ENCODE assay signal across 17 cellular contexts in the genomic region with DNA sequence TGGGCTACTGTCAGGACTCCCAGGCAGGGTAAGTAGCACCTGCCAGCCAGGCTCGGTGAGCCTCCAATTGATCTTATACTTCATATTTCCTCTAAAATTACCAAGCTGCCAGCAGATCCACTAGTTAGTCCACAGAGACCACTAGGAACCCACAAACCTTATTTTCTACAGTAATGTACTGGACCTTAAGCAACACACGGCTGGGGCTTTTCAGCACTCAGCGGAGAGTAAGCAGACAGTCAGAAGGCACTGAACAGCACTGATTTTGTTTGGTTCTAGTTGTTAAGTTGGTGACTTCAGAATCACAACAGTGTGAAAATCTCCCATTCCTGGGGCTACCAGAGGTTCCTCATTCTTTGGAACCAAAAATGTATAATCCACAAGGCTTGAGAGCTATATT. TPM values are rescaled to one million over a fixed set of nuclear protein-coding genes. Genes with fewer than 3 reads are reported as not detected.
DNase-seq lines count a peak whose midpoint lies in the region; ATAC-seq and TF ChIP-seq lines count a peak whose summit lies in the region.
"Had no signal": no experiment of that assay in that cellular context is flagged by ENCODE, and none has a peak within 500 bp of the region (broad histone marks: within the 10 kb centered on the region; RNA-seq: fewer than 3 reads in every experiment).

No MANE protein-coding gene starts in this region.

- no peaks in the 10 kb centered on the region for H3K9me3 Mint-ChIP-seq in MCF 10A (ENCODE audit: unreplicated experiment)
- H3K9me3 Mint-ChIP-seq: activated CD4-positive, alpha-beta T cell treated with anti-CD3 and anti-CD28 coated beads, Interleukin-2, amount 10 ng/mL, durations not matched to agents 24 days and 14 days; activated T-cell treated with anti-CD3 and anti-CD28 coated beads, Interleukin-2, amount 50 U/mL, for 4 hours; IgD-negative memory B cell had no signal

- no peaks in the 10 kb centered on the region for H3K27me3 Mint-ChIP-seq in MCF 10A (ENCODE audit: insufficient read depth, unreplicated experiment)

- TF ChIP-seq CTCF in breast epithelium (IDR thresholded peaks at IDR 0.05) (no peak), MCF 10A (IDR thresholded peaks at IDR 0.05; ENCODE audit: unreplicated experiment) (no peak), thoracic aorta (IDR thresholded peaks at IDR 0.05) (no peak)

- no peaks in the 10 kb centered on the region for H3K36me3 Mint-ChIP-seq in MCF 10A (ENCODE audit: insufficient read depth, unreplicated experiment)
- H3K36me3 Mint-ChIP-seq: IgD-negative memory B cell had no signal

- H3K4me3 ChIP-seq in breast epithelium (peak overlapping the region in 2 of 3 donors; percentile 32 to 33), SJSA1 (peak overlapping the region; percentile 22), thoracic aorta (peak overlapping the region; percentile 44)
- H3K4me3 ChIP-seq: right lobe of liver had no signal

- no peaks in the 10 kb centered on the region for H3K36me3 ChIP-seq in breast epithelium
- no peaks in the 10 kb centered on the region for H3K36me3 ChIP-seq in SJSA1
- H3K36me3 ChIP-seq in thoracic aorta, result no peaks in the 10 kb centered on the region
- H3K36me3 ChIP-seq: right lobe of liver had no signal

- no peaks in the 10 kb centered on the region for H3K4me1 Mint-ChIP-seq in MCF 10A (ENCODE audit: insufficient read depth, unreplicated experiment)

- intact Hi-C loops in breast epithelium (cut with DNase I; ENCODE audit: low total_unique reads) (no loop called here), MCF 10A (cut with micrococcal nuclease) (no loop called here), left ventricle myocardium superior (cut with micrococcal nuclease) (no loop called here)

- peak; percentile 59 for ATAC-seq in left ventricle myocardium superior
- ATAC-seq in thoracic aorta (ENCODE audit: insufficient number of reproducible peaks, low FRiP score, low read depth), result no peak
- ATAC-seq in HG02970 (IDR thresholded peaks at IDR 0.05; ENCODE audit: low FRiP score, unreplicated experiment), result no peak
- ATAC-seq: activated T-cell treated with anti-CD3 and anti-CD28 coated beads, Interleukin-2, amount 50 U/mL, for 4 hours; right lobe of liver had no signal

- no peak overlapping the region for H3K4me3 Mint-ChIP-seq in MCF 10A (ENCODE audit: unreplicated experiment)
- H3K4me3 Mint-ChIP-seq: activated CD4-positive, alpha-beta T cell treated with anti-CD3 and anti-CD28 coated beads, Interleukin-2, amount 10 ng/mL, durations not matched to agents 24 days and 14 days; activated T-cell treated with anti-CD3 and anti-CD28 coated beads, Interleukin-2, amount 50 U/mL, for 4 hours; IgD-negative memory B cell had no signal

- no peak for DNase-seq in breast epithelium (ENCODE audit: low spot score in 2 of 2)
- DNase-seq in MCF 10A (ENCODE audit: unreplicated experiment), result no peak
- DNase-seq in SJSA1 (ENCODE audit: low read depth in 1 of 2, low spot score in 2 of 2), result peak in 1 of 2 experiments; percentile 2
- no peak for DNase-seq in left ventricle myocardium superior
- DNase-seq in thoracic aorta (ENCODE audit: low spot score), result no peak
- no peak for DNase-seq in NCI-H2171 (lab: John Stamatoyannopoulos, UW)
- no peak for DNase-seq in cerebellar nuclear complex (lab: John Stamatoyannopoulos, UW)
- DNase-seq: activated T-cell treated with anti-CD3 and anti-CD28 coated beads, Interleukin-2, amount 50 U/mL, for 4 hours; Calu3; NCI-H1436; NCI-H226; NK-92 treated with Interleukin-12 subunit alpha and Interleukin-12 subunit beta, amount 100 ng/mL, for 24 hours; right lobe of liver; SHP77 had no signal

- no peaks in the 10 kb centered on the region for H3K9me3 ChIP-seq in breast epithelium
- no peaks in the 10 kb centered on the region for H3K9me3 ChIP-seq in SJSA1 (replicated peaks)
- no peaks in the 10 kb centered on the region for H3K9me3 ChIP-seq in thoracic aorta
- H3K9me3 ChIP-seq: right lobe of liver had no signal

- POLR2A ChIA-PET in MCF 10A (lab: Yijun Ruan, JAX), result interaction anchor here (0.7 to 2.2 kb wide), 3 partner anchors 40 to 56 kb away, joined by 3 to 9 read pairs (median 3); a partner anchor contains a TSS

- H3K27ac Mint-ChIP-seq in MCF 10A (ENCODE audit: low read depth, unreplicated experiment), result no peak overlapping the region
- H3K27ac Mint-ChIP-seq: activated CD4-positive, alpha-beta T cell treated with anti-CD3 and anti-CD28 coated beads, Interleukin-2, amount 10 ng/mL, durations not matched to agents 24 days and 14 days; IgD-negative memory B cell had no signal

- H3K27me3 ChIP-seq in breast epithelium (no peaks in the 10 kb centered on the region), SJSA1 (replicated peaks) (no peaks in the 10 kb centered on the region), thoracic aorta (replicated peaks; ENCODE audit: insufficient read depth) (no peaks in the 10 kb centered on the region)
- H3K27me3 ChIP-seq: right lobe of liver had no signal

- no peak for TF ChIP-seq POLR2A in breast epithelium (IDR thresholded peaks at IDR 0.05)

- BruUV-seq in MCF 10A (replicated peaks; lab: Mats Ljungman, UMichigan), result no TSS peak

- CTCF ChIA-PET in MCF 10A (lab: Yijun Ruan, JAX), result interaction anchor here (0.6 to 1.1 kb wide), 2 partner anchors 15 to 62 kb away, joined by 3 read pairs; no protein-coding TSS in a partner anchor

- H3K4me1 ChIP-seq in breast epithelium (no peaks in the 10 kb centered on the region), SJSA1 (replicated peaks) (no peaks in the 10 kb centered on the region), thoracic aorta (ENCODE audit: control insufficient read depth in 1 of 2, low read depth in 2 of 2) (no peaks in the 10 kb centered on the region)
- H3K4me1 ChIP-seq: right lobe of liver had no signal

- H3K27ac ChIP-seq in breast epithelium (peak overlapping the region in 1 of 2 donors; percentile 80), SJSA1 (no peak overlapping the region), thoracic aorta (no peak overlapping the region)
- H3K27ac ChIP-seq: right lobe of liver had no signal

RNA-seq across cellular contexts. Expression of a gene that starts 56.1 kb away (rescaled TPM):
- total RNA-seq in breast epithelium (10 to 100 TPM; 33.9 to 38.8 (median 36.4) TPM), MCF 10A (2022) (16.8 and 20.8 TPM in 2 replicates), left ventricle myocardium superior (23.7 TPM), thoracic aorta (10 to 100 TPM; 18.0 to 30.3 TPM)
- 23.9 and 24.3 TPM in 2 replicates for total RNA-seq in SJSA1 (2014; rRNA removed; shearing (Covaris generic))

RNA-seq across cellular contexts. Expression of a gene that starts 56.2 kb away (rescaled TPM):
- 1 to 10 TPM in 2 of 3 donors, under 1 TPM in 1; 0.16 to 1.6 (median 1.3) TPM for total RNA-seq in breast epithelium
- 5.9 and 16.4 TPM in 2 replicates for total RNA-seq in MCF 10A (2022)
- 39.9 and 53.9 TPM in 2 replicates for total RNA-seq in SJSA1 (2014; rRNA removed; shearing (Covaris generic))
- total RNA-seq in left ventricle myocardium superior, result 0.12 TPM
- total RNA-seq in thoracic aorta, result not detected
